Comparison of ENCODE assay signal across 8 cellular contexts in genomic region chr12:56333679-56334489, GRCh38. TPM values are rescaled to one million over a fixed set of nuclear protein-coding genes. Genes with fewer than 3 reads are reported as not detected.
A peak's percentile ranks its signal among the peaks of the same experiment; 100 is the strongest.
DNase-seq lines count a peak whose midpoint lies in the region; ATAC-seq and TF ChIP-seq lines count a peak whose summit lies in the region.

A gene with protein sequence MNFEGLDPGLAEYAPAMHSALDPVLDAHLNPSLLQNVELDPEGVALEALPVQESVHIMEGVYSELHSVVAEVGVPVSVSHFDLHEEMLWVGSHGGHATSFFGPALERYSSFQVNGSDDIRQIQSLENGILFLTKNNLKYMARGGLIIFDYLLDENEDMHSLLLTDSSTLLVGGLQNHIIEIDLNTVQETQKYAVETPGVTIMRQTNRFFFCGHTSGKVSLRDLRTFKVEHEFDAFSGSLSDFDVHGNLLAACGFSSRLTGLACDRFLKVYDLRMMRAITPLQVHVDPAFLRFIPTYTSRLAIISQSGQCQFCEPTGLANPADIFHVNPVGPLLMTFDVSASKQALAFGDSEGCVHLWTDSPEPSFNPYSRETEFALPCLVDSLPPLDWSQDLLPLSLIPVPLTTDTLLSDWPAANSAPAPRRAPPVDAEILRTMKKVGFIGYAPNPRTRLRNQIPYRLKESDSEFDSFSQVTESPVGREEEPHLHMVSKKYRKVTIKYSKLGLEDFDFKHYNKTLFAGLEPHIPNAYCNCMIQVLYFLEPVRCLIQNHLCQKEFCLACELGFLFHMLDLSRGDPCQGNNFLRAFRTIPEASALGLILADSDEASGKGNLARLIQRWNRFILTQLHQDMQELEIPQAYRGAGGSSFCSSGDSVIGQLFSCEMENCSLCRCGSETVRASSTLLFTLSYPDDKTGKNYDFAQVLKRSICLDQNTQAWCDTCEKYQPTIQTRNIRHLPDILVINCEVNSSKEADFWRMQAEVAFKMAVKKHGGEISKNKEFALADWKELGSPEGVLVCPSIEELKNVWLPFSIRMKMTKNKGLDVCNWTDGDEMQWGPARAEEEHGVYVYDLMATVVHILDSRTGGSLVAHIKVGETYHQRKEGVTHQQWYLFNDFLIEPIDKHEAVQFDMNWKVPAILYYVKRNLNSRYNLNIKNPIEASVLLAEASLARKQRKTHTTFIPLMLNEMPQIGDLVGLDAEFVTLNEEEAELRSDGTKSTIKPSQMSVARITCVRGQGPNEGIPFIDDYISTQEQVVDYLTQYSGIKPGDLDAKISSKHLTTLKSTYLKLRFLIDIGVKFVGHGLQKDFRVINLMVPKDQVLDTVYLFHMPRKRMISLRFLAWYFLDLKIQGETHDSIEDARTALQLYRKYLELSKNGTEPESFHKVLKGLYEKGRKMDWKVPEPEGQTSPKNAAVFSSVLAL (minus strand): TSS chr12:56334000. CDS start chr12:56333094, 906 bp downstream.

- peak within 1 kb of the TSS; percentile 97 for H3K4me3 Mint-ChIP-seq in activated naive CD4-positive, alpha-beta T cell treated with anti-CD3 and anti-CD28 coated beads, Interleukin-2, amount 50 U/mL, for 24 hours

- peak within 1 kb of the TSS; percentile 65 to 82 for H3K4me3 ChIP-seq in testis

- DNase-seq in GM10266 (ENCODE audit: extremely low spot score) (peak; percentile 95), NCI-H1092 (lab: John Stamatoyannopoulos, UW) (peak; percentile 93), glomerular visceral epithelial cell (ENCODE audit: extremely low spot score) (peak; percentile 97), omental fat pad (ENCODE audit: low spot score) (peak; percentile 87), testis (peak; percentile 97)

- H3K27ac Mint-ChIP-seq in activated naive CD4-positive, alpha-beta T cell treated with anti-CD3 and anti-CD28 coated beads, Interleukin-2, amount 50 U/mL, for 24 hours: peak within 1 kb of the TSS; percentile 100

- WGBS in testis, 2 donors: 0% methylated on average over 34 to 45 of the region's 45 CpGs

- H3K9me3 Mint-ChIP-seq in activated naive CD4-positive, alpha-beta T cell treated with anti-CD3 and anti-CD28 coated beads, Interleukin-2, amount 50 U/mL, for 24 hours: no peaks in the 10 kb centered on the region

- no peaks in the 10 kb centered on the region for H3K27me3 Mint-ChIP-seq in activated naive CD4-positive, alpha-beta T cell treated with anti-CD3 and anti-CD28 coated beads, Interleukin-2, amount 50 U/mL, for 24 hours

- no peaks in the 10 kb centered on the region for H3K9me3 ChIP-seq in testis

- H3K4me1 ChIP-seq in testis: no peaks in the 10 kb centered on the region

- H3K36me3 Mint-ChIP-seq in activated naive CD4-positive, alpha-beta T cell treated with anti-CD3 and anti-CD28 coated beads, Interleukin-2, amount 50 U/mL, for 24 hours: peaks cover 5% of the 10 kb centered on the region

- ATAC-seq in HG02610 (IDR thresholded peaks at IDR 0.05; ENCODE audit: unreplicated experiment) (peak; percentile 89), SK-N-SH treated with all-trans-retinoic acid at 6 μM for 48 hours (peak; percentile 100), omental fat pad (ENCODE audit: low FRiP score) (peak; percentile 99)

- no peaks in the 10 kb centered on the region for H3K36me3 ChIP-seq in testis (ENCODE audit: low read depth, missing control alignments)

- H3K27me3 ChIP-seq in testis: no peaks in the 10 kb centered on the region

- H3K4me1 Mint-ChIP-seq in activated naive CD4-positive, alpha-beta T cell treated with anti-CD3 and anti-CD28 coated beads, Interleukin-2, amount 50 U/mL, for 24 hours: peaks cover 43% of the 10 kb centered on the region

- H3K27ac ChIP-seq in testis: peak within 1 kb of the TSS; percentile 90 to 93

- TF ChIP-seq CTCF in GM10266 (IDR thresholded peaks at IDR 0.05; ENCODE audit: control insufficient read depth, insufficient read depth, low read depth, missing control alignments) (peak; percentile 35), omental fat pad (IDR thresholded peaks at IDR 0.05) (no peak), testis (IDR thresholded peaks at IDR 0.05) (peak; percentile 14 to 61 (median 44))

- TF ChIP-seq POLR2A in testis (IDR thresholded peaks at IDR 0.05): no peak

- intact Hi-C loops in testis (cut with DNase I; ENCODE audit: low total_unique reads): no loop called here

TF ChIP-seq in SK-N-SH treated with all-trans-retinoic acid at 6 μM for 48 hours, 23 proteins besides CTCF, POLR2A, EP300 and RAD21:
- TF ChIP-seq PATZ1 (CRISPR knock-in tag; IDR thresholded peaks at IDR 0.05; ENCODE audit: borderline replicate concordance): peak; percentile 67; the same call in 1 of the 2 replicates
- TF ChIP-seq TCF4 (CRISPR knock-in tag; IDR thresholded peaks at IDR 0.05; ENCODE audit: borderline replicate concordance): no peak

RNA-seq across cellular contexts. Expression of the gene that starts here (rescaled TPM):
- 10 to 100 TPM; 17.3 to 57.8 (median 40.7) TPM for total RNA-seq in omental fat pad
- 100 to 1,000 TPM; 105 to 155 TPM for total RNA-seq in testis
- polyA plus RNA-seq in testis (ENCODE audit: insufficient read depth, low read depth, low replicate concordance): 119 TPM

Comparison
In these comparisons a context has a peak if more than half of its experiments do, and no peak if none do; other contexts are left out.
1. Peak in every context shown above with its lines: DNase-seq, ATAC-seq, H3K4me3 ChIP-seq and H3K27ac ChIP-seq.
2. CTCF ChIP-seq: peak in GM10266 (single experiment) and testis (3 of 3); none in omental fat pad (0 of 3).